Comparison of ENCODE assay signal across 1 cellular context in the genomic region with DNA sequence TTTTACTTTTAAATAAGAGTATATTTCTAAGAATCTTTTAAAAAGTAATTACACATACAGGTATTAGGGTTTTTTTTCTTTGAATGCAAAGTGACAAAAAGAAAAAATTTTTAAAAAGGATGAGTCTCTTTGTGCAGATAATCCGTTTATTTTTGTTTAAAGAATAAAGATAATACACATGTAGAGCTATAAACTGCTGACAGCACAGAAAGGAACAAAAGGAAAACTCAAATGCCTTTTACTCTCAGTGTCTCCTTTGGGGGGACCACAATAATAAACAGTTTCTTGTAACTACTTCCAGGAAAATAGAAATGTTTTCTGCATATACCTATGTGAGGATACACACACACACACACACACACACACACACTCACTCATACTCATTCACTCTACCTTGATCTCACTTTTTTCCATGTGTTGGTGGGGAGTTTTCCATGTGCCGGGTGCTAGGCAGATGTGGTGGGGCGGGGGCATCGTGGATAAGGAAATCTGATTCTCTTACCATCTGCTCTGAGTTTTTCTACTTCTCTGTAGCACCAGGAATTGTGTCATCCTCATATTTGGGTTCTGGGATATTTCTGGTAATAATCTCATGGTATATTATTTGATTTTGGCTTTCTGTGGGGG.
TF ChIP-seq lines count a peak whose summit lies in the region.

No MANE protein-coding gene starts in this region.

TF ChIP-seq in HepG2, 621 proteins besides CTCF, POLR2A, EP300 and RAD21 (continued from another document):
- TF ChIP-seq, protein P1, sequence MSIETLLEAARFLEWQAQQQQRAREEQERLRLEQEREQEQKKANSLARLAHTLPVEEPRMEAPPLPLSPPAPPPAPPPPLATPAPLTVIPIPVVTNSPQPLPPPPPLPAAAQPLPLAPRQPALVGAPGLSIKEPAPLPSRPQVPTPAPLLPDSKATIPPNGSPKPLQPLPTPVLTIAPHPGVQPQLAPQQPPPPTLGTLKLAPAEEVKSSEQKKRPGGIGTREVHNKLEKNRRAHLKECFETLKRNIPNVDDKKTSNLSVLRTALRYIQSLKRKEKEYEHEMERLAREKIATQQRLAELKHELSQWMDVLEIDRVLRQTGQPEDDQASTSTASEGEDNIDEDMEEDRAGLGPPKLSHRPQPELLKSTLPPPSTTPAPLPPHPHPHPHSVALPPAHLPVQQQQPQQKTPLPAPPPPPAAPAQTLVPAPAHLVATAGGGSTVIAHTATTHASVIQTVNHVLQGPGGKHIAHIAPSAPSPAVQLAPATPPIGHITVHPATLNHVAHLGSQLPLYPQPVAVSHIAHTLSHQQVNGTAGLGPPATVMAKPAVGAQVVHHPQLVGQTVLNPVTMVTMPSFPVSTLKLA (IDR thresholded peaks at IDR 0.05), result peak; percentile 51; the same call in 1 of the 2 replicates
- TF ChIP-seq POLR2AphosphoS2 (IDR thresholded peaks at IDR 0.05; ENCODE audit: low read depth, low read length), result no peak
TF ChIP-seq in HepG2: peak in this region for 3.
